8 cellular contexts compared by ENCODE assay signal in genomic region chr10:33193057-33193866, GRCh38.
DNase-seq lines count a peak whose midpoint lies in the region; ATAC-seq and TF ChIP-seq lines count a peak whose summit lies in the region.

No MANE protein-coding gene starts in this region.

- H3K27ac ChIP-seq in DND-41 (ENCODE audit: low read length) = no peak overlapping the region
- H3K27ac ChIP-seq in heart right ventricle = peak overlapping the region in 8 of 10 donors; percentile 29 to 83 (median 62)
- no peak overlapping the region for H3K27ac ChIP-seq in aorta (ENCODE audit: low read depth in 1 of 2, low read length in 2 of 2)

- H3K9me3 ChIP-seq in DND-41 (ENCODE audit: insufficient read depth, low read length, severe bottlenecking) (no peaks in the 10 kb centered on the region), MG63 (no peaks in the 10 kb centered on the region), adipocyte (ENCODE audit: control insufficient read depth, low read length) (no peaks in the 10 kb centered on the region), heart right ventricle (no peaks in the 10 kb centered on the region), aorta (ENCODE audit: control insufficient read depth, low read length) (no peaks in the 10 kb centered on the region)

- H3K4me2 ChIP-seq in DND-41 (ENCODE audit: insufficient read depth, low read length) = no peak overlapping the region

- H3K9ac ChIP-seq in DND-41 (ENCODE audit: low read depth, low read length) (no peak overlapping the region), adipocyte (ENCODE audit: low read length) (peak overlapping the region; percentile 63)

- no peaks in the 10 kb centered on the region for H3K36me3 ChIP-seq in DND-41 (ENCODE audit: insufficient read depth, low read length)
- H3K36me3 ChIP-seq in MG63 = no peaks in the 10 kb centered on the region
- H3K36me3 ChIP-seq in adipocyte (ENCODE audit: control insufficient read depth, insufficient read depth, low read length, severe bottlenecking) = peaks cover 42% of the 10 kb centered on the region
- H3K36me3 ChIP-seq in heart right ventricle = peaks cover 0 to 97% (median 25%) of the 10 kb centered on the region in 9 donors
- no peaks in the 10 kb centered on the region for H3K36me3 ChIP-seq in aorta (ENCODE audit: control insufficient read depth in 1 of 2, insufficient read depth in 2 of 2, low read length in 1 of 2)

- ATAC-seq in DND-41 (ENCODE audit: insufficient read depth, low read depth) (peak; percentile 91), GM21786 (IDR thresholded peaks at IDR 0.05; ENCODE audit: unreplicated experiment) (peak; percentile 86), heart right ventricle (peak; percentile 74 to 85 (median 82)), aorta (ENCODE audit: low FRiP score) (peak; percentile 88)

- 25 to 28% methylated on average over 13 of the region's 13 CpGs for WGBS in heart right ventricle, 2 donors
- 19 to 20% methylated on average over 13 of the region's 13 CpGs for WGBS in aorta, 2 donors

- no peaks in the 10 kb centered on the region for H4K20me1 ChIP-seq in DND-41 (ENCODE audit: insufficient read depth, low read length)

- no peak overlapping the region for H2AFZ ChIP-seq in DND-41 (ENCODE audit: low read depth, low read length)

- TF ChIP-seq CTCF in DND-41 (IDR thresholded peaks at IDR 0.05; ENCODE audit: borderline replicate concordance, extremely low read depth, low read length, poor library complexity, severe bottlenecking) (peak; percentile 66), heart right ventricle (IDR thresholded peaks at IDR 0.05) (peak; percentile 52 to 92 (median 82))

- H3K4me3 ChIP-seq in DND-41 (ENCODE audit: low read depth in 1 of 2, low read length in 2 of 2) (no peak overlapping the region), MG63 (no peak overlapping the region), adipocyte (ENCODE audit: low read length) (no peak overlapping the region), heart right ventricle (no peak overlapping the region), aorta (ENCODE audit: low read length in 2 of 2) (no peak overlapping the region)

- no peaks in the 10 kb centered on the region for H3K27me3 ChIP-seq in DND-41 (ENCODE audit: insufficient read depth, low read length, poor library complexity)
- H3K27me3 ChIP-seq in MG63 = no peaks in the 10 kb centered on the region
- no peaks in the 10 kb centered on the region for H3K27me3 ChIP-seq in adipocyte (replicated peaks; ENCODE audit: control insufficient read depth, insufficient read depth, low read length)
- H3K27me3 ChIP-seq in heart right ventricle = no peaks in the 10 kb centered on the region
- no peaks in the 10 kb centered on the region for H3K27me3 ChIP-seq in aorta (ENCODE audit: control insufficient read depth in 1 of 2, insufficient read depth in 2 of 2, low read length in 1 of 2)

- DNase-seq in DND-41 = peak; percentile 71
- DNase-seq in MG63 = peak; percentile 77
- peak; percentile 54 to 69 for DNase-seq in SW 1271 (lab: John Stamatoyannopoulos, UW)
- DNase-seq in adipocyte (ENCODE audit: low read depth) = peak; percentile 95
- peak; percentile 70 to 90 for DNase-seq in heart right ventricle
- peak; percentile 37 for DNase-seq in putamen (ENCODE audit: low spot score)
- peak; percentile 87 to 89 for DNase-seq in aorta

- H3K4me1 ChIP-seq in DND-41 (ENCODE audit: insufficient read depth, low read length) (no peaks in the 10 kb centered on the region), adipocyte (ENCODE audit: control insufficient read depth, insufficient read depth, low read length) (peaks cover 53% of the 10 kb centered on the region), heart right ventricle (peaks cover 13 to 63% (median 55%) of the 10 kb centered on the region in 9 donors), aorta (ENCODE audit: control insufficient read depth in 1 of 2, insufficient read depth in 2 of 2, low read length in 2 of 2) (peaks cover 0 to 4% of the 10 kb centered on the region in 2 donors)

- H3K79me2 ChIP-seq in DND-41 (ENCODE audit: insufficient read depth, low read length) = no peaks in the 10 kb centered on the region

- intact Hi-C loops in heart right ventricle (cut with DNase I) (loop anchor here in 9 of 10 donors (2.0 to 10.0 kb wide), 9 partner anchors 82 to 1444 kb away; partner anchors contain the start of gene NRP1 (in 3 of the 9)), aorta (cut with DNase I) (loop anchor here (5.0 kb wide), 3 partner anchors 139 to 1449 kb away; partner anchors contain the start of gene NRP1 (in 2 of the 2))

Comparison
In these comparisons a context has a peak if more than half of its experiments do, and no peak if none do; other contexts are left out.
1. DNase-seq: peak in every context shown above with its lines; median percentile 95 in adipocyte; 88 in aorta; 80 in heart right ventricle; 77 in MG63; 71 in DND-41; 62 in SW 1271; 37 in putamen.
2. H3K27ac ChIP-seq: peak in heart right ventricle (8 of 10); none in DND-41 (single experiment) and aorta (0 of 2).
3. Peak in every context shown above with its lines, with median percentiles within 50 percentile points of each other: ATAC-seq.